In the genomic region with DNA sequence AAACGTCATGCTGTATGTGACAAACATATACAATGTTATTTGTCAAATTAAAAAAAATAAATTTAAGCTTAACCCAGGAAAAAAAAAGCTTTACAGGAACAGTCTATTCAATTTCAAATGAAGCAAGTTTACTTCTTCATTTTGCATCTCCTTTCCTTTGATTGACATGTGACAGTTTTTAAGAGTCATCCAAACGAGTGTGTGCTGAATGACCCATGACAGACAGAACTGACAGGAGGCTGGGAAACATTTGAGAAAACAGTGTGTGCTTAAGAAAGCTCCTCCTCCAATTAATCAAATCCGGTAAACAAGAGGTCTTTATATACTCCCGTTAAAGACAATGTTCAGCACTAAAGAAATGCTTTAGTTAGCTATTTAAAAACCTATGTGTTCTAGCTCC, we compare ENCODE assay signal across 21 cellular contexts.
"Had no signal": no experiment of that assay in that cellular context is flagged by ENCODE, and none has a peak within 500 bp of the region (broad histone marks: within the 10 kb centered on the region; RNA-seq: fewer than 3 reads in every experiment).

No MANE protein-coding gene starts in this region.

- ATAC-seq: activated CD4-positive, alpha-beta T cell treated with anti-CD3 and anti-CD28 coated beads for 36 hours; activated naive CD4-positive, alpha-beta T cell treated with anti-CD3 and anti-CD28 coated beads, Interleukin-2, amount 50 U/mL, for 72 hours; effector memory CD8-positive, alpha-beta T cell; left lung; right lobe of liver; stimulated activated effector memory CD8-positive, alpha-beta T cell treated with anti-CD3 and anti-CD28 coated beads, Interleukin-12 subunit alpha, Interleukin-12 subunit beta, amount 100 ng/mL, for 72 hours; T-helper 17 cell; WTC11 had no signal

- H3K9me3 ChIP-seq: adrenal gland, psoas muscle, right lobe of liver, stomach had no signal

- H3K4me2 ChIP-seq: neural progenitor cell, smooth muscle cell had no signal

- H3K27ac ChIP-seq: adrenal gland, cardiac muscle cell, left lung, neural progenitor cell, psoas muscle, right lobe of liver, stomach had no signal

- H3K27me3 ChIP-seq: adrenal gland, cardiac muscle cell, left lung, neural progenitor cell, right lobe of liver, stomach had no signal

- H3K4me1 ChIP-seq: left lung, right lobe of liver, stomach had no signal

- DNase-seq: activated CD4-positive, alpha-beta T cell treated with anti-CD3 and anti-CD28 coated beads for 36 hours; activated CD4-positive, alpha-beta T cell treated with anti-CD3 and anti-CD28 coated beads, Interleukin-2, amount 50 U/mL, for 48 hours; activated gamma-delta T cell; adrenal gland; effector memory CD8-positive, alpha-beta T cell; foreskin fibroblast; kidney; left lung; midbrain; psoas muscle; right lobe of liver; stimulated activated CD4-positive, alpha-beta T cell treated with anti-CD3 and anti-CD28 coated beads, Interleukin-4, amount 100 ng/mL, for 24 hours; stomach; T-helper 17 cell; trophoblast cell had no signal

- H3K4me3 ChIP-seq: adrenal gland, cardiac muscle cell, left lung, neural progenitor cell, psoas muscle, right lobe of liver, smooth muscle cell, stomach had no signal

- H2AFZ ChIP-seq: neural progenitor cell had no signal

- H3K9ac ChIP-seq: neural progenitor cell had no signal

- H3K36me3 ChIP-seq: adrenal gland, cardiac muscle cell, left lung, neural progenitor cell, right lobe of liver, stomach had no signal
